Comparison of ENCODE assay signal across 16 cellular contexts in genomic region chr6:133959667-133960368, GRCh38.
"Had no signal": no experiment of that assay in that cellular context is flagged by ENCODE, and none has a peak within 500 bp of the region (broad histone marks: within the 10 kb centered on the region; RNA-seq: fewer than 3 reads in every experiment).

No MANE protein-coding gene starts in this region.

- ATAC-seq: gastrocnemius medialis, heart right ventricle, left cardiac atrium, lower lobe of right lung had no signal

- H3K9me3 Mint-ChIP-seq: dendritic cell treated with granulocyte-macrophage colony-stimulating factor and Interleukin-4, amounts not matched to agents 40 ng/mL and 50 ng/mL, for 4 days; T-helper 1 cell treated with Interleukin-12 subunit alpha and Interleukin-12 subunit beta and Interleukin-4 antibody, amounts not matched to agents 30 μg/mL and 1 μg/mL, for 36 hours had no signal

- H3K4me1 ChIP-seq: breast epithelium had no signal

- H3K4me3 ChIP-seq: breast epithelium, gastrocnemius medialis, heart right ventricle, lower lobe of right lung, neural progenitor cell, sigmoid colon, transverse colon had no signal

- H2AFZ ChIP-seq: neural progenitor cell had no signal

- H3K4me2 ChIP-seq: neural progenitor cell had no signal

- H3K36me3 ChIP-seq: breast epithelium, gastrocnemius medialis, heart right ventricle, lower lobe of right lung, neural progenitor cell, sigmoid colon, transverse colon had no signal

- DNase-seq: activated naive CD4-positive, alpha-beta T cell treated with Interleukin-2 at 50 U/mL for 16 hours; activated T-cell treated with anti-CD3 and anti-CD28 coated beads for 4 hours; aorta; effector memory CD4-positive, alpha-beta T cell; gastrocnemius medialis; heart right ventricle; left cardiac atrium; lower lobe of right lung; sigmoid colon; stimulated activated CD4-positive, alpha-beta T cell treated with anti-CD3 and anti-CD28 coated beads, Interleukin-1b, Interleukin-23, amount 100 ng/mL, for 48 hours; stimulated activated naive CD4-positive, alpha-beta T cell; transverse colon had no signal

- H3K9me3 ChIP-seq: breast epithelium, gastrocnemius medialis, heart right ventricle, lower lobe of right lung, sigmoid colon, transverse colon had no signal

- H3K27ac Mint-ChIP-seq: dendritic cell treated with granulocyte-macrophage colony-stimulating factor and Interleukin-4, amounts not matched to agents 40 ng/mL and 50 ng/mL, for 4 days; neural progenitor cell; T-helper 1 cell treated with Interleukin-12 subunit alpha and Interleukin-12 subunit beta and Interleukin-4 antibody, amounts not matched to agents 30 μg/mL and 1 μg/mL, for 36 hours had no signal

- H3K27ac ChIP-seq: gastrocnemius medialis, lower lobe of right lung, neural progenitor cell, sigmoid colon, transverse colon had no signal

- H3K4me3 Mint-ChIP-seq: dendritic cell treated with granulocyte-macrophage colony-stimulating factor and Interleukin-4, amounts not matched to agents 40 ng/mL and 50 ng/mL, for 4 days; neural progenitor cell; T-helper 1 cell treated with Interleukin-12 subunit alpha and Interleukin-12 subunit beta and Interleukin-4 antibody, amounts not matched to agents 30 μg/mL and 1 μg/mL, for 36 hours had no signal

- H3K27me3 ChIP-seq: breast epithelium, gastrocnemius medialis, heart right ventricle, neural progenitor cell, sigmoid colon, transverse colon had no signal

- H3K9ac ChIP-seq: neural progenitor cell had no signal

- H3K27me3 Mint-ChIP-seq: dendritic cell treated with granulocyte-macrophage colony-stimulating factor and Interleukin-4, amounts not matched to agents 40 ng/mL and 50 ng/mL, for 4 days had no signal
